In the genomic region with DNA sequence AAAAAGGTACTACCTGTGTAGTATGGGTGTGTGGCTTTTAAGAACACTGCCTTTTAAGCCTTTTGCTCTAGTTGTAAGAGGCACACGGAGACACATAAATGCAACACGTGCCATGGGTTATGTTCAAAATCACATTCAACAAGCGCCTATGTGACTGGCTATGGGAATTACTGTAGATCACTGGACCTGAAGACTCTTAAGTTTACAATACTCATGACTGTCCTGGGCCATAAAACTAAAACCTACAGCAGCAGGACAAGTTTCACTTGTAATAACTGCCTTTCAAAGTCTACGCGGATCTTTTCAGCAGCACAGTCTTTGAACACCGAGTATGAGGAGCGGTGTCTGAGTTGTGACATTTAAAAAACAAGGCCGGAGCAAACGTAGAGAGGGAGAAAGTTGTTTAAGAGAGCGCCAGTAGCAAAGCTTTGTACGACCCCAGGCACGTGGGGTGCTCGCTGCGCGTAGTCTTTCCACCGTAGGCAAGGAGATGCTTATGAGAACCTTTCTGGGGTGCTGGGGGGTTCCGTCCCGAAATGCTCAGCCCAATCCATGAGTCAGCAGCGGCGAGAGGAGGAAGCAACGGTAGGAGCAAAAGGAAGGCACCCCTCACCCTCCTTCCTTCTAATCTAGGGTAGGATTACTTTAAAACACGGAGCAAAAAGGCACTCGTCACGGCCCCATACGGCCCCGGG, we compare ENCODE assay signal across 8 cellular contexts. TPM values are rescaled to one million over a fixed set of nuclear protein-coding genes. Genes with fewer than 3 reads are reported as not detected.
DNase-seq lines count a peak whose midpoint lies in the region; ATAC-seq, FAIRE-seq and TF ChIP-seq lines count a peak whose summit lies in the region.

No MANE protein-coding gene starts in this region.

- H3K4me2 ChIP-seq in A549 (peak overlapping the region; percentile 81), SK-N-SH (peak overlapping the region; percentile 77)

- H3K4me1 ChIP-seq in A549 (peaks cover 22% of the 10 kb centered on the region), SK-N-SH (ENCODE audit: control insufficient read depth in 1 of 2, insufficient read depth in 2 of 2, low read depth in 1 of 2, low read length in 1 of 2) (peaks cover 5 to 16% of the 10 kb centered on the region in 2 experiments; a peak in 2 of 4 replicates)

- H3K27ac ChIP-seq in A549, result peak overlapping the region; percentile 96 to 99
- peak overlapping the region; percentile 74 to 77 for H3K27ac ChIP-seq in SK-N-SH (ENCODE audit: low read depth in 2 of 2, low read length in 1 of 2)
- H3K27ac ChIP-seq in layer of hippocampus (ENCODE audit: low read depth, low read length), result peak overlapping the region; percentile 21

- CTCF ChIA-PET in A549 (lab: Yijun Ruan, JAX), result no interaction called here
- CTCF ChIA-PET in SK-N-SH (lab: Yijun Ruan, JAX), result no interaction called here

- TF ChIP-seq RAD21 in A549 (conservative IDR thresholded peaks at IDR 0.05 in 1 of 2, IDR thresholded peaks at IDR 0.05 in 1 of 2) (no peak), SK-N-SH (IDR thresholded peaks at IDR 0.05; ENCODE audit: low read length) (no peak)

- H3K27me3 ChIP-seq in SK-N-SH (ENCODE audit: insufficient read depth), result no peaks in the 10 kb centered on the region
- H3K27me3 ChIP-seq in layer of hippocampus (ENCODE audit: control insufficient read depth, insufficient read depth, low read length), result no peaks in the 10 kb centered on the region

- H2AFZ ChIP-seq in SK-N-SH (ENCODE audit: low read depth), result peak overlapping the region; percentile 99

- TF ChIP-seq EP300 in A549 (IDR thresholded peaks at IDR 0.05), result no peak
- TF ChIP-seq EP300 in SK-N-SH (IDR thresholded peaks at IDR 0.05; ENCODE audit: borderline replicate concordance in 1 of 2, low read depth in 1 of 2, low read length in 1 of 2), result no peak

- POLR2A ChIA-PET in A549 (lab: Yijun Ruan, JAX), result no interaction called here
- POLR2A ChIA-PET in SK-N-SH (lab: Yijun Ruan, JAX), result interaction anchor here (1.3 kb wide), 1 partner anchor 12 kb away, joined by 3 read pairs; no protein-coding TSS in a partner anchor

- H3F3A ChIP-seq in SK-N-SH (replicated peaks; ENCODE audit: insufficient read depth), result peaks cover 5% of the 10 kb centered on the region

- H3K9me3 Mint-ChIP-seq in brain, result no peaks in the 10 kb centered on the region

- TF ChIP-seq POLR2A in A549 (IDR thresholded peaks at IDR 0.05; ENCODE audit: low read length) (no peak), GM12891 (IDR thresholded peaks at IDR 0.05; ENCODE audit: low read depth, low read length) (no peak)

- peaks cover 69% of the 10 kb centered on the region for H3K4me1 Mint-ChIP-seq in brain

- H3K36me3 ChIP-seq in SK-N-SH (replicated peaks in 1 of 2; ENCODE audit: control insufficient read depth in 1 of 2, insufficient read depth in 2 of 2, low read length in 1 of 2), result peaks cover 13 to 28% of the 10 kb centered on the region in 2 experiments

- peaks cover 33% of the 10 kb centered on the region for H3K36me3 Mint-ChIP-seq in brain

- H4K20me1 ChIP-seq in SK-N-SH (ENCODE audit: insufficient read depth), result peaks cover 5% of the 10 kb centered on the region; the same call in 1 of the 2 replicates

- peaks cover 16% of the 10 kb centered on the region for H3K27me3 Mint-ChIP-seq in brain

- peaks cover 84% of the 10 kb centered on the region for H3K79me2 ChIP-seq in SK-N-SH (ENCODE audit: insufficient read depth)

- peak overlapping the region; percentile 92 to 99 (median 97) for H3K4me3 Mint-ChIP-seq in brain

- H3K4me3 ChIP-seq in A549, result peak overlapping the region; percentile 87
- peak overlapping the region; percentile 74 to 76 for H3K4me3 ChIP-seq in SK-N-SH (ENCODE audit: low read depth in 2 of 2, low read length in 1 of 2)

- TF ChIP-seq CTCF in A549 (IDR thresholded peaks at IDR 0.05) (no peak), SK-N-SH (IDR thresholded peaks at IDR 0.05) (no peak), brain (conservative IDR thresholded peaks at IDR 0.05) (no peak)

- H3K9me3 ChIP-seq in A549 (no peaks in the 10 kb centered on the region), SK-N-SH (no peaks in the 10 kb centered on the region)

- FAIRE-seq in A549 (lab: Jason Lieb, UNC) (no peak), GM12891 (lab: Jason Lieb, UNC) (peak; percentile 5)

- peak overlapping the region; percentile 84 for H3K9ac ChIP-seq in SK-N-SH

- peak overlapping the region; percentile 97 to 99 (median 98) for H3K27ac Mint-ChIP-seq in brain

- ATAC-seq in A549, result peak; percentile 46 to 58
- peak; percentile 11 for ATAC-seq in HG03064 (IDR thresholded peaks at IDR 0.05; ENCODE audit: low read depth, unreplicated experiment)

- H3K9me2 ChIP-seq in SK-N-SH, result no peaks in the 10 kb centered on the region

- 4% methylated on average over 26 of the region's 26 CpGs for WGBS in A549 (ENCODE audit: missing lambda C conversion rate)
- 4% methylated on average over 26 of the region's 26 CpGs for WGBS in SK-N-SH (ENCODE audit: low lambda C conversion rate)

- peak; percentile 23 to 31 for DNase-seq in A549 (ENCODE audit: low read depth in 1 of 2, low spot score in 1 of 2)
- DNase-seq in GM12891 (ENCODE audit: insufficient read length, low spot score), result peak; percentile 15
- peak; percentile 19 for DNase-seq in SK-N-SH
- peak; percentile 5 to 38 (median 9) for DNase-seq in stimulated activated CD4-positive, alpha-beta T cell treated with anti-CD3 and anti-CD28 coated beads, TNF-alpha, amount 100 ng/mL, for 24 hours (ENCODE audit: low read depth in 3 of 3)
- no peak for DNase-seq in activated CD4-positive, CD25-positive, alpha-beta regulatory T cell (lab: John Stamatoyannopoulos, UW)

TF ChIP-seq in A549, 52 proteins besides CTCF, POLR2A, EP300 and RAD21 (continues in another document):
- TF ChIP-seq RCOR1 (IDR thresholded peaks at IDR 0.05; ENCODE audit: low read depth, low read length), result no peak
- TF ChIP-seq, protein P1, sequence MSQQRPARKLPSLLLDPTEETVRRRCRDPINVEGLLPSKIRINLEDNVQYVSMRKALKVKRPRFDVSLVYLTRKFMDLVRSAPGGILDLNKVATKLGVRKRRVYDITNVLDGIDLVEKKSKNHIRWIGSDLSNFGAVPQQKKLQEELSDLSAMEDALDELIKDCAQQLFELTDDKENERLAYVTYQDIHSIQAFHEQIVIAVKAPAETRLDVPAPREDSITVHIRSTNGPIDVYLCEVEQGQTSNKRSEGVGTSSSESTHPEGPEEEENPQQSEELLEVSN (IDR thresholded peaks at IDR 0.05; ENCODE audit: borderline replicate concordance, low read depth), result no peak
- TF ChIP-seq CBX8 (IDR thresholded peaks at IDR 0.05), result no peak

TF ChIP-seq in GM12891, 5 proteins besides CTCF, POLR2A, EP300 and RAD21:
- TF ChIP-seq TAF1 (IDR thresholded peaks at IDR 0.05; ENCODE audit: low read depth, low read length) (no peak), POLR2AphosphoS5 (IDR thresholded peaks at IDR 0.05; ENCODE audit: low read depth, low read length) (no peak), POU2F2 (IDR thresholded peaks at IDR 0.05; ENCODE audit: low read depth, low read length) (no peak), PAX5 (IDR thresholded peaks at IDR 0.05; ENCODE audit: insufficient read depth, low read length, severe bottlenecking) (no peak), SPI1 (IDR thresholded peaks at IDR 0.05; ENCODE audit: low read depth, low read length) (no peak)

TF ChIP-seq in SK-N-SH, 30 proteins besides CTCF, POLR2A, EP300 and RAD21:
- TF ChIP-seq NRF1 (IDR thresholded peaks at IDR 0.05; ENCODE audit: low read depth, low read length) (no peak), TAF1 (IDR thresholded peaks at IDR 0.05; ENCODE audit: borderline replicate concordance, low read depth, low read length) (peak; percentile 16; the same call in 1 of the 2 replicates), MXI1 (IDR thresholded peaks at IDR 0.05; ENCODE audit: low read depth, low read length) (0 out of 2 replicates have a peak, but pooled peaks have one; percentile 40)
- TF ChIP-seq, protein P2, sequence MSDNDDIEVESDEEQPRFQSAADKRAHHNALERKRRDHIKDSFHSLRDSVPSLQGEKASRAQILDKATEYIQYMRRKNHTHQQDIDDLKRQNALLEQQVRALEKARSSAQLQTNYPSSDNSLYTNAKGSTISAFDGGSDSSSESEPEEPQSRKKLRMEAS (IDR thresholded peaks at IDR 0.05; ENCODE audit: low read depth), result peak; percentile 67

RNA-seq across cellular contexts. Expression of a gene that starts 0.7 kb away (rescaled TPM):
- polyA plus RNA-seq in A549 (2011; rRNA removed) (36.8 and 63.3 TPM in 2 replicates), A549 (2017; fragmentation: RNase III; extraction: RNeasy Plus Mini Kit Qiagen cat#74134 plus additional on column Dnase treatment) (46.5 to 55.8 TPM (median 48.8 TPM) in 3 replicates), SK-N-SH (2012; rRNA removed) (18.9 and 21.5 TPM in 2 replicates), brain (ENCODE audit: insufficient read depth, low read depth, low replicate concordance) (6.8 TPM)
- 17.7 and 18.6 TPM in 2 replicates for polyA plus RNA-seq in A549 (2012; cell fraction: cytosol; rRNA removed)
- polyA plus RNA-seq in A549 (2012; cell fraction: nucleus; rRNA removed), result 25.0 and 32.0 TPM in 2 replicates
- polyA minus RNA-seq in A549 (2011; rRNA and poly(A)+ RNA removed), result 4.9 and 6.8 TPM in 2 replicates
- 27.8 TPM for polyA plus RNA-seq in GM12891 (2012; ENCODE audit: low read depth, missing spikeins)
- polyA plus RNA-seq in SK-N-SH (2012; cell fraction: cytosol; rRNA removed), result 17.3 and 26.5 TPM in 2 replicates
- 54.8 and 79.1 TPM in 2 replicates for polyA plus RNA-seq in SK-N-SH (2012; cell fraction: nucleus; rRNA removed)

RNA-seq across cellular contexts. Expression of a gene that starts 3.5 kb away (rescaled TPM):
- polyA plus RNA-seq in A549 (2011; rRNA removed), result 211 and 287 TPM in 2 replicates
- 125 and 144 TPM in 2 replicates for polyA plus RNA-seq in A549 (2012; cell fraction: cytosol; rRNA removed)
- 56.0 and 110 TPM in 2 replicates for polyA plus RNA-seq in A549 (2012; cell fraction: nucleus; rRNA removed)
- 246 to 259 TPM (median 252 TPM) in 3 replicates for polyA plus RNA-seq in A549 (2017; fragmentation: RNase III; extraction: RNeasy Plus Mini Kit Qiagen cat#74134 plus additional on column Dnase treatment)
- polyA minus RNA-seq in A549 (2011; rRNA and poly(A)+ RNA removed), result 75.2 and 77.0 TPM in 2 replicates
- 152 TPM for polyA plus RNA-seq in GM12891 (2012; ENCODE audit: low read depth, missing spikeins)
- polyA plus RNA-seq in SK-N-SH (2012; rRNA removed), result 231 and 283 TPM in 2 replicates
- polyA plus RNA-seq in SK-N-SH (2012; cell fraction: cytosol; rRNA removed), result 277 and 372 TPM in 2 replicates
- 123 and 270 TPM in 2 replicates for polyA plus RNA-seq in SK-N-SH (2012; cell fraction: nucleus; rRNA removed)
- 97.4 TPM for polyA plus RNA-seq in brain (ENCODE audit: insufficient read depth, low read depth, low replicate concordance)

RNA-seq across cellular contexts. Expression of a gene that starts 46.7 kb away (rescaled TPM):
- polyA plus RNA-seq in A549 (2011; rRNA removed) (99.3 and 102 TPM in 2 replicates), A549 (2017; fragmentation: RNase III; extraction: RNeasy Plus Mini Kit Qiagen cat#74134 plus additional on column Dnase treatment) (75.8 to 77.2 TPM (median 76.8 TPM) in 3 replicates), SK-N-SH (2012; rRNA removed) (116 and 142 TPM in 2 replicates), brain (ENCODE audit: insufficient read depth, low read depth, low replicate concordance) (48.6 TPM)
- polyA plus RNA-seq in A549 (2012; cell fraction: cytosol; rRNA removed), result 51.0 and 53.2 TPM in 2 replicates
- 44.6 and 60.8 TPM in 2 replicates for polyA plus RNA-seq in A549 (2012; cell fraction: nucleus; rRNA removed)
- polyA minus RNA-seq in A549 (2011; rRNA and poly(A)+ RNA removed), result 24.9 and 28.2 TPM in 2 replicates
- polyA plus RNA-seq in GM12891 (2012; ENCODE audit: low read depth, missing spikeins), result 95.8 TPM
- 146 and 156 TPM in 2 replicates for polyA plus RNA-seq in SK-N-SH (2012; cell fraction: cytosol; rRNA removed)
- polyA plus RNA-seq in SK-N-SH (2012; cell fraction: nucleus; rRNA removed), result 122 and 252 TPM in 2 replicates

Comparison
In these comparisons a context has a peak if more than half of its experiments do, and no peak if none do; other contexts are left out.
1. DNase-seq: peak in A549 (2 of 2), GM12891 (single experiment), SK-N-SH (single experiment) and stimulated activated CD4-positive, alpha-beta T cell treated with anti-CD3 and anti-CD28 coated beads, TNF-alpha, amount 100 ng/mL, for 24 hours (3 of 3); none in activated CD4-positive, CD25-positive, alpha-beta regulatory T cell (0 of 4).
2. H3K27ac ChIP-seq: peak in every context shown above with its lines; median percentile 98 in A549; 76 in SK-N-SH; 21 in layer of hippocampus.